Comparison of ENCODE assay signal across 24 cellular contexts in the genomic region with DNA sequence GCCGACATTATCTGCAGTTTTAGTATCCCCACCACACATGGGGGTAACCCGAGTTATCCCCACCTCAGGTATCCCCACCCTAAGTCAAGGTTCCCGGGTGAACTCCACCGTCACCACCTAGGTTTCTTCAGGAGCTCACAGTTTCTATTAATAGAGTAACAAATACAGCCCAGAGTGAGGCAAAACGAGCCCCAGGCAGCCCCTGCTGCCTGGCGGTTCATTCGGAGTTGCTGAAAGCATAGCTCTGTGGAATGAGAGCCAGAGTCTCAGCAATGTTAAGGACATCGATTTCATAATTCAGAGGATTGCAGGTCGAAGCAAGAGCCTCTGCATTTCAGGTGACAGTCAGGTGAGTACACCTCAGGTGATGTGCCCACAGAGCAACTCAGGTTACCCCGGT. TPM values are rescaled to one million over a fixed set of nuclear protein-coding genes. Genes with fewer than 3 reads are reported as not detected.
A peak's percentile ranks its signal among the peaks of the same experiment; 100 is the strongest.
DNase-seq lines count a peak whose midpoint lies in the region; ATAC-seq and TF ChIP-seq lines count a peak whose summit lies in the region.
"Had no signal": no experiment of that assay in that cellular context is flagged by ENCODE, and none has a peak within 500 bp of the region (broad histone marks: within the 10 kb centered on the region; RNA-seq: fewer than 3 reads in every experiment).

No MANE protein-coding gene starts in this region.

- intact Hi-C loops in colonic mucosa (cut with DNase I) (no loop called here), mucosa of descending colon (cut with DNase I, micrococcal nuclease) (no loop called here)

- H3K27me3 ChIP-seq in GM23338 (ENCODE audit: insufficient read depth) (no peaks in the 10 kb centered on the region), OCI-LY1 (ENCODE audit: insufficient read depth, low read length) (no peaks in the 10 kb centered on the region), colonic mucosa (no peaks in the 10 kb centered on the region)
- H3K27me3 ChIP-seq: Peyer's patch had no signal

- H3K9ac ChIP-seq in OCI-LY1 (ENCODE audit: low read length) (peak overlapping the region; percentile 53), colonic mucosa (ENCODE audit: low read depth in 2 of 2, low read length in 2 of 2) (peak overlapping the region in 1 of 2 donors; percentile 82)
- H3K9ac ChIP-seq: BLaER1, GM23248 had no signal

- peaks cover 18% of the 10 kb centered on the region; the same call in 2 of the 3 replicates for H3K4me1 Mint-ChIP-seq in GM23338
- H3K4me1 Mint-ChIP-seq: CD4-positive, CD25-positive, alpha-beta regulatory T cell had no signal

- no peaks in the 10 kb centered on the region for H3K9me3 Mint-ChIP-seq in GM23338

- H3K4me3 Mint-ChIP-seq in GM23338 = no peak overlapping the region
- H3K4me3 Mint-ChIP-seq: CD4-positive, CD25-positive, alpha-beta regulatory T cell had no signal

- H3K36me3 ChIP-seq in GM23338 (ENCODE audit: insufficient read depth) (no peaks in the 10 kb centered on the region), OCI-LY1 (ENCODE audit: insufficient read depth, low read length) (no peaks in the 10 kb centered on the region), colonic mucosa (no peaks in the 10 kb centered on the region), mucosa of descending colon (ENCODE audit: low read depth) (no peaks in the 10 kb centered on the region)
- H3K36me3 ChIP-seq: BLaER1, Peyer's patch had no signal

- no peak overlapping the region for H3K27ac Mint-ChIP-seq in GM23338
- H3K27ac Mint-ChIP-seq: CD4-positive, CD25-positive, alpha-beta regulatory T cell had no signal

- H3F3A ChIP-seq in GM23338 (replicated peaks; ENCODE audit: low read depth) = no peaks in the 10 kb centered on the region
- no peaks in the 10 kb centered on the region for H3F3A ChIP-seq in OCI-LY1 (ENCODE audit: insufficient read depth, low read length)

- TF ChIP-seq CTCF in GM23338 (conservative IDR thresholded peaks at IDR 0.05; ENCODE audit: low read depth in 2 of 2) = no peak
- no peak for TF ChIP-seq CTCF in OCI-LY1 (IDR thresholded peaks at IDR 0.05; ENCODE audit: low read length)
- no peak for TF ChIP-seq CTCF in colonic mucosa (IDR thresholded peaks at IDR 0.05)
- no peak for TF ChIP-seq CTCF in mucosa of descending colon (IDR thresholded peaks at IDR 0.05)

- H3K79me2 ChIP-seq in GM23338 (replicated peaks; ENCODE audit: insufficient read depth) (no peaks in the 10 kb centered on the region; the same call in 1 of the 2 replicates), OCI-LY1 (ENCODE audit: insufficient read depth, low read length) (peaks cover 5% of the 10 kb centered on the region)

- ATAC-seq in GM23338 = peak; percentile 59
- peak; percentile 44 for ATAC-seq in mucosa of descending colon
- no peak for ATAC-seq in HG03442 (IDR thresholded peaks at IDR 0.05; ENCODE audit: unreplicated experiment)
- no peak for ATAC-seq in HG02678 (IDR thresholded peaks at IDR 0.05; ENCODE audit: unreplicated experiment)
- ATAC-seq: HepG2 had no signal

- no peaks in the 10 kb centered on the region for H3K27me3 Mint-ChIP-seq in GM23338 (ENCODE audit: insufficient read depth, low read depth, poor library complexity)

- peak overlapping the region; percentile 50; the same call in 1 of the 2 replicates for H2AFZ ChIP-seq in GM23338
- H2AFZ ChIP-seq in OCI-LY1 (ENCODE audit: low read length) = no peak overlapping the region
- H2AFZ ChIP-seq: GM23248 had no signal

- H3K4me2 ChIP-seq in GM23338 (no peak overlapping the region), OCI-LY1 (ENCODE audit: low read length) (peak overlapping the region; percentile 62)
- H3K4me2 ChIP-seq: BLaER1 had no signal

- H3K36me3 Mint-ChIP-seq in GM23338 (ENCODE audit: low read depth) = no peaks in the 10 kb centered on the region
- H3K36me3 Mint-ChIP-seq: CD4-positive, CD25-positive, alpha-beta regulatory T cell had no signal

- 0 out of 2 replicates have a peak, but pooled peaks cover 5% of the 10 kb centered on the region for H3K4me1 ChIP-seq in GM23338 (ENCODE audit: insufficient read depth)
- peaks cover 93% of the 10 kb centered on the region for H3K4me1 ChIP-seq in OCI-LY1 (ENCODE audit: insufficient read depth, low read length, severe bottlenecking)
- no peaks in the 10 kb centered on the region for H3K4me1 ChIP-seq in colonic mucosa
- peaks cover 11% of the 10 kb centered on the region for H3K4me1 ChIP-seq in mucosa of descending colon (ENCODE audit: low read depth)
- H3K4me1 ChIP-seq: BLaER1, Peyer's patch had no signal

- H3K27ac ChIP-seq in GM23338 (ENCODE audit: low read depth) (no peak overlapping the region), OCI-LY1 (ENCODE audit: low read depth, low read length, poor library complexity, severe bottlenecking) (peak overlapping the region; percentile 79), colonic mucosa (no peak overlapping the region)
- H3K27ac ChIP-seq: BLaER1, GM23248, Peyer's patch, SK-N-MC had no signal

- H4K20me1 ChIP-seq in GM23338 (replicated peaks; ENCODE audit: insufficient read depth) (no peaks in the 10 kb centered on the region), OCI-LY1 (ENCODE audit: insufficient read depth, low read length) (no peaks in the 10 kb centered on the region)
- H4K20me1 ChIP-seq: BLaER1 had no signal

- H3K9me2 ChIP-seq in GM23338 (ENCODE audit: insufficient read depth) (no peaks in the 10 kb centered on the region), OCI-LY1 (ENCODE audit: low read depth, low read length) (no peaks in the 10 kb centered on the region)

- H3K4me3 ChIP-seq in GM23338 = no peak overlapping the region
- peak overlapping the region; percentile 41 for H3K4me3 ChIP-seq in OCI-LY1 (ENCODE audit: low read depth, low read length, poor library complexity, severe bottlenecking)
- H3K4me3 ChIP-seq in colonic mucosa = peak overlapping the region; percentile 6
- no peak overlapping the region for H3K4me3 ChIP-seq in mucosa of descending colon
- H3K4me3 ChIP-seq: BLaER1, GM23248, Peyer's patch, SK-N-MC had no signal

- H3K9me3 ChIP-seq in OCI-LY1 (ENCODE audit: low read length) (no peaks in the 10 kb centered on the region), colonic mucosa (no peaks in the 10 kb centered on the region), mucosa of descending colon (no peaks in the 10 kb centered on the region)
- H3K9me3 ChIP-seq: BLaER1, Peyer's patch had no signal

- DNase-seq in GM23338 (ENCODE audit: low spot score) (no peak), colonic mucosa (no peak), mucosa of descending colon (no peak), T-helper 2 cell (no peak)
- DNase-seq: CD4-positive, CD25-positive, alpha-beta regulatory T cell; DMS153; DND-41; GM23248; HCEC 1CT; Kasumi-1; MV-4-11; NCI-H1105; NCI-H1436 treated with DMSO at 0.1 percent for 48 hours; NCI-H187 treated with DMSO at 0.1 percent for 48 hours; NCI-H2227 treated with DMSO at 0.1 percent for 48 hours; NCI-H526 treated with DMSO at 0.1 percent for 48 hours; Peyer's patch; SIG-M5 had no signal

TF ChIP-seq in GM23338, 12 proteins besides CTCF, POLR2A, EP300 and RAD21 (continues in another document):
- TF ChIP-seq POLR2AphosphoS5 (IDR thresholded peaks at IDR 0.05; ENCODE audit: low read depth) (no peak), EZH2 (IDR thresholded peaks at IDR 0.05; ENCODE audit: low read depth, unreplicated experiment) (no peak), EZH2phosphoT487 (IDR thresholded peaks at IDR 0.05; ENCODE audit: unreplicated experiment) (no peak), STAT1 (IDR thresholded peaks at IDR 0.05; ENCODE audit: unreplicated experiment) (no peak), JUNB (IDR thresholded peaks at IDR 0.05; ENCODE audit: unreplicated experiment) (no peak), ZNF331 (CRISPR knock-in tag; IDR thresholded peaks at IDR 0.05; ENCODE audit: low read depth) (no peak), NANOG (IDR thresholded peaks at IDR 0.05; ENCODE audit: borderline replicate concordance) (no peak)
- TF ChIP-seq, protein P1, sequence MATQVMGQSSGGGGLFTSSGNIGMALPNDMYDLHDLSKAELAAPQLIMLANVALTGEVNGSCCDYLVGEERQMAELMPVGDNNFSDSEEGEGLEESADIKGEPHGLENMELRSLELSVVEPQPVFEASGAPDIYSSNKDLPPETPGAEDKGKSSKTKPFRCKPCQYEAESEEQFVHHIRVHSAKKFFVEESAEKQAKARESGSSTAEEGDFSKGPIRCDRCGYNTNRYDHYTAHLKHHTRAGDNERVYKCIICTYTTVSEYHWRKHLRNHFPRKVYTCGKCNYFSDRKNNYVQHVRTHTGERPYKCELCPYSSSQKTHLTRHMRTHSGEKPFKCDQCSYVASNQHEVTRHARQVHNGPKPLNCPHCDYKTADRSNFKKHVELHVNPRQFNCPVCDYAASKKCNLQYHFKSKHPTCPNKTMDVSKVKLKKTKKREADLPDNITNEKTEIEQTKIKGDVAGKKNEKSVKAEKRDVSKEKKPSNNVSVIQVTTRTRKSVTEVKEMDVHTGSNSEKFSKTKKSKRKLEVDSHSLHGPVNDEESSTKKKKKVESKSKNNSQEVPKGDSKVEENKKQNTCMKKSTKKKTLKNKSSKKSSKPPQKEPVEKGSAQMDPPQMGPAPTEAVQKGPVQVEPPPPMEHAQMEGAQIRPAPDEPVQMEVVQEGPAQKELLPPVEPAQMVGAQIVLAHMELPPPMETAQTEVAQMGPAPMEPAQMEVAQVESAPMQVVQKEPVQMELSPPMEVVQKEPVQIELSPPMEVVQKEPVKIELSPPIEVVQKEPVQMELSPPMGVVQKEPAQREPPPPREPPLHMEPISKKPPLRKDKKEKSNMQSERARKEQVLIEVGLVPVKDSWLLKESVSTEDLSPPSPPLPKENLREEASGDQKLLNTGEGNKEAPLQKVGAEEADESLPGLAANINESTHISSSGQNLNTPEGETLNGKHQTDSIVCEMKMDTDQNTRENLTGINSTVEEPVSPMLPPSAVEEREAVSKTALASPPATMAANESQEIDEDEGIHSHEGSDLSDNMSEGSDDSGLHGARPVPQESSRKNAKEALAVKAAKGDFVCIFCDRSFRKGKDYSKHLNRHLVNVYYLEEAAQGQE (IDR thresholded peaks at IDR 0.05; ENCODE audit: unreplicated experiment) = no peak
- TF ChIP-seq, protein P2, sequence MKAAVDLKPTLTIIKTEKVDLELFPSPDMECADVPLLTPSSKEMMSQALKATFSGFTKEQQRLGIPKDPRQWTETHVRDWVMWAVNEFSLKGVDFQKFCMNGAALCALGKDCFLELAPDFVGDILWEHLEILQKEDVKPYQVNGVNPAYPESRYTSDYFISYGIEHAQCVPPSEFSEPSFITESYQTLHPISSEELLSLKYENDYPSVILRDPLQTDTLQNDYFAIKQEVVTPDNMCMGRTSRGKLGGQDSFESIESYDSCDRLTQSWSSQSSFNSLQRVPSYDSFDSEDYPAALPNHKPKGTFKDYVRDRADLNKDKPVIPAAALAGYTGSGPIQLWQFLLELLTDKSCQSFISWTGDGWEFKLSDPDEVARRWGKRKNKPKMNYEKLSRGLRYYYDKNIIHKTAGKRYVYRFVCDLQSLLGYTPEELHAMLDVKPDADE (IDR thresholded peaks at IDR 0.05) = no peak

RNA-seq across cellular contexts. Expression of a gene that starts 10.7 kb away (rescaled TPM):
- 5.7 and 6.0 TPM in 2 replicates for total RNA-seq in GM23338 (2014; rRNA removed; shearing (Covaris generic))
- polyA plus RNA-seq in GM23338 (2016; fragmentation: Nextera tagmentation; extraction: Ambion mirVana) = 1.6 and 2.0 TPM in 2 replicates
- total RNA-seq in colonic mucosa = 100 to 1,000 TPM; 133 to 178 TPM
- total RNA-seq in mucosa of descending colon = 100 to 1,000 TPM; 125 to 328 (median 183) TPM
- total RNA-seq: CD4-positive, CD25-positive, alpha-beta regulatory T cell had no signal

Comparison
In these comparisons a context has a peak if more than half of its experiments do, and no peak if none do; other contexts are left out.
1. ATAC-seq: peak in GM23338 (single experiment) and mucosa of descending colon (single experiment); none in HG03442 (single experiment) and HG02678 (single experiment).
2. H3K4me3 ChIP-seq: peak in OCI-LY1 (single experiment) and colonic mucosa (single experiment); none in GM23338 (single experiment) and mucosa of descending colon (single experiment).
3. RNA of a gene that starts 10.7 kb away (total RNA-seq): 125 to 328 TPM in mucosa of descending colon and 133 to 178 TPM in colonic mucosa; 5.7 to 6.0 TPM in GM23338; every median in the first group is over 10 times any median in the second.